ENCODE assay signal across 8 cellular contexts in genomic region chr11:67588899-67589406, GRCh38. TPM values are rescaled to one million over a fixed set of nuclear protein-coding genes. Genes with fewer than 3 reads are reported as not detected.
"Had no signal": no experiment of that assay in that cellular context is flagged by ENCODE, and none has a peak within 500 bp of the region (broad histone marks: within the 10 kb centered on the region; RNA-seq: fewer than 3 reads in every experiment).

No MANE protein-coding gene starts in this region.

RNA-seq across cellular contexts. Expression of gene TBX10, which starts 50.6 kb away (rescaled TPM):
- total RNA-seq: activated CD4-positive, alpha-beta memory T cell treated with anti-CD3 and anti-CD28 coated beads for 36 hours; activated CD4-positive, alpha-beta T cell treated with anti-CD3 and anti-CD28 coated beads, Interleukin-2, amount 10 ng/mL, durations not matched to agents 24 days and 14 days; activated T-cell treated with anti-CD3 and anti-CD28 coated beads, Interleukin-2, amount 50 U/mL, for 4 hours; cardiac muscle cell; MCF 10A; SJCRH30; T-helper 1 cell treated with Interleukin-12 subunit alpha and Interleukin-12 subunit beta and Interleukin-4 antibody, amounts not matched to agents 30 ng/mL and 1 ng/mL, for 36 hours had no signal
- polyA plus RNA-seq: SK-N-SH had no signal
